ENCODE assay signal across 24 cellular contexts in genomic region chr15:70827721-70828120, GRCh38. TPM values are rescaled to one million over a fixed set of nuclear protein-coding genes. Genes with fewer than 3 reads are reported as not detected.
"Had no signal": no experiment of that assay in that cellular context is flagged by ENCODE, and none has a peak within 500 bp of the region (broad histone marks: within the 10 kb centered on the region; RNA-seq: fewer than 3 reads in every experiment).

No MANE protein-coding gene starts in this region.

- H3K9me3 ChIP-seq: right lobe of liver, suprapubic skin, transverse colon had no signal

- H3K4me2 ChIP-seq: hepatocyte had no signal

- ATAC-seq: activated CD4-positive, alpha-beta T cell treated with anti-CD3 and anti-CD28 coated beads for 36 hours; activated T-cell treated with anti-CD3 and anti-CD28 coated beads, Interleukin-2, amount 50 U/mL, for 72 hours; left ventricle myocardium superior; right lobe of liver; stimulated activated effector memory CD8-positive, alpha-beta T cell treated with anti-CD3 and anti-CD28 coated beads, Interleukin-12 subunit alpha, Interleukin-12 subunit beta, amount 100 ng/mL, for 72 hours; stimulated activated naive CD8-positive, alpha-beta T cell treated with anti-CD3 and anti-CD28 coated beads, Interleukin-15, amount 100 ng/mL, for 72 hours had no signal

- DNase-seq: activated B cell treated with CpG ODN at 0.5 μM for 24 hours; activated CD4-positive, alpha-beta T cell treated with anti-CD3 and anti-CD28 coated beads for 36 hours; activated CD4-positive, alpha-beta T cell treated with anti-CD3 and anti-CD28 coated beads, Interleukin-2, amount 50 U/mL, for 4 hours; activated effector memory CD4-positive, alpha-beta T cell treated with Interleukin-2 at 50 U/mL for 16 hours; activated naive CD4-positive, alpha-beta T cell treated with anti-CD3 and anti-CD28 coated beads for 36 hours; activated naive CD8-positive, alpha-beta T cell treated with anti-CD3 and anti-CD28 coated beads, Interleukin-2, amount 10 ng/mL, durations not matched to agents 7 days and 5 days; activated T-cell treated with anti-CD3 and anti-CD28 coated beads, Interleukin-2, amount 50 U/mL, for 72 hours; amygdala; erythroblast; foreskin melanocyte; glutamatergic neuron; left ventricle myocardium superior; nephron progenitor cell; right lobe of liver; small intestine; stimulated activated CD4-positive, alpha-beta T cell treated with anti-CD3 and anti-CD28 coated beads, Interleukin-2, amount 100 ng/mL, for 24 hours; stimulated activated naive CD8-positive, alpha-beta T cell treated with anti-CD3 and anti-CD28 coated beads, Interleukin-15, amount 100 ng/mL, for 72 hours; T1000; transverse colon had no signal

- H3K27ac ChIP-seq: coronary artery, right lobe of liver, transverse colon had no signal

- H3K79me2 ChIP-seq: hepatocyte had no signal

- H3K4me3 ChIP-seq: coronary artery, hepatocyte, right lobe of liver, suprapubic skin, transverse colon had no signal

- H2AFZ ChIP-seq: hepatocyte had no signal

- H3K27me3 ChIP-seq: hepatocyte, right lobe of liver, suprapubic skin, transverse colon had no signal

- H3K36me3 ChIP-seq: right lobe of liver, transverse colon had no signal

RNA-seq across cellular contexts. Expression of gene LARP6, which starts 26.2 kb away (rescaled TPM):
- total RNA-seq: activated B cell treated with CpG ODN at 0.5 μM for 24 hours; activated naive CD4-positive, alpha-beta T cell treated with anti-CD3 and anti-CD28 coated beads for 36 hours; activated naive CD8-positive, alpha-beta T cell treated with anti-CD3 and anti-CD28 coated beads, Interleukin-2, amount 10 ng/mL, durations not matched to agents 7 days and 5 days; mononuclear cell had no signal
